ENCODE assay signal across 1 cellular context in the genomic region with DNA sequence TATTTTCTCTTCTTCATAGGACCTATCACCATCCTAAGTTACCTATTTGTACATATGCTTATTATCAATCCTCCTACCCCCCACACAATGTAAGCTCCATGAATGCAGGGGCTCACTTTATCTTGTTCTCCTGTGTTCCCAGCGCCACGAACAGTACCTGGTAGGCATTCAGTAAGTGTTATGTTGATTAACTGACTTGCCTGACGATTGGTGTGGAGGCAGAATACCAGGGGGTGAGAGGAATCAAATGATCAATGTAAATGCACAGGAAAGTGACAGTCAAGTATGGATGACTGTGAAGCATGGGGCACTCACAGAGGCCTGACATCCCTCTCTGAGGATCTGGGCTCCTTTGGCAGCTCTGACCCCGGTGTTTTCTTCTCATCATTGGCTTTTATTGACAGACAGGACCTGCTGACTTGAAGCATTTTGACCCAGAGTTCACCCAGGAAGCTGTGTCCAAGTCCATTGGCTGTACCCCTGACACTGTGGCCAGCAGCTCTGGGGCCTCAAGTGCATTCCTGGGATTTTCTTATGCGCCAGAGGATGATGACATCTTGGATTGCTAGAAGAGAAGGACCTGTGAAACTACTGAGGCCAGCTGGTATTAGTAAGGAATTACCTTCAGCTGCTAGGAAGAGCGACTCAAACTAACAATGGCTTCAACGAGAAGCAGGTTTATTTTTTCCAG.
TF ChIP-seq lines count a peak whose summit lies in the region.

No MANE protein-coding gene starts in this region.

TF ChIP-seq in HepG2, 621 proteins besides CTCF, POLR2A, EP300 and RAD21 (continued from another document):
- TF ChIP-seq, protein P1, sequence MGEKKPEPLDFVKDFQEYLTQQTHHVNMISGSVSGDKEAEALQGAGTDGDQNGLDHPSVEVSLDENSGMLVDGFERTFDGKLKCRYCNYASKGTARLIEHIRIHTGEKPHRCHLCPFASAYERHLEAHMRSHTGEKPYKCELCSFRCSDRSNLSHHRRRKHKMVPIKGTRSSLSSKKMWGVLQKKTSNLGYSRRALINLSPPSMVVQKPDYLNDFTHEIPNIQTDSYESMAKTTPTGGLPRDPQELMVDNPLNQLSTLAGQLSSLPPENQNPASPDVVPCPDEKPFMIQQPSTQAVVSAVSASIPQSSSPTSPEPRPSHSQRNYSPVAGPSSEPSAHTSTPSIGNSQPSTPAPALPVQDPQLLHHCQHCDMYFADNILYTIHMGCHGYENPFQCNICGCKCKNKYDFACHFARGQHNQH (CRISPR knock-in tag; IDR thresholded peaks at IDR 0.05), result peak; percentile 16; the same call in 1 of the 2 replicates
- TF ChIP-seq CENPX (CRISPR knock-in tag; IDR thresholded peaks at IDR 0.05), result no peak
- 0 out of 2 replicates have a peak, but pooled peaks have one; percentile 15 for TF ChIP-seq HNF4G (IDR thresholded peaks at IDR 0.05; ENCODE audit: borderline replicate concordance, low read depth, low read length)
- no peak for TF ChIP-seq HNF4G (CRISPR knock-in tag; IDR thresholded peaks at IDR 0.05; ENCODE audit: borderline replicate concordance, low read depth)
- no peak for TF ChIP-seq REPIN1 (CRISPR knock-in tag; IDR thresholded peaks at IDR 0.05; ENCODE audit: borderline replicate concordance, low read depth)
